1 cellular context compared by ENCODE assay signal in genomic region chr1:94236630-94237290, GRCh38.
TF ChIP-seq lines count a peak whose summit lies in the region.

No MANE protein-coding gene starts in this region.

TF ChIP-seq in HepG2, 621 proteins besides CTCF, POLR2A, EP300 and RAD21 (continued from another document and continues in another):
- TF ChIP-seq ARID4A (CRISPR knock-in tag; IDR thresholded peaks at IDR 0.05; ENCODE audit: borderline replicate concordance) (no peak), ZHX2 (IDR thresholded peaks at IDR 0.05; ENCODE audit: low read depth) (no peak), ZHX2 (CRISPR knock-in tag; IDR thresholded peaks at IDR 0.05; ENCODE audit: borderline replicate concordance) (no peak), MAFG (CRISPR knock-in tag; IDR thresholded peaks at IDR 0.05) (no peak), HOXD1 (CRISPR knock-in tag; IDR thresholded peaks at IDR 0.05) (no peak), ZNF317 (CRISPR knock-in tag; IDR thresholded peaks at IDR 0.05) (0 out of 2 replicates have a peak, but pooled peaks have one; percentile 17), RFXANK (CRISPR knock-in tag; IDR thresholded peaks at IDR 0.05) (0 out of 2 replicates have a peak, but pooled peaks have one; percentile 10), FOXK1 (CRISPR knock-in tag; IDR thresholded peaks at IDR 0.05; ENCODE audit: borderline replicate concordance, low read depth) (no peak), LCORL (IDR thresholded peaks at IDR 0.05) (no peak), LCORL (CRISPR knock-in tag; IDR thresholded peaks at IDR 0.05) (0 out of 2 replicates have a peak, but pooled peaks have one; percentile 9), SMAD9 (CRISPR knock-in tag; IDR thresholded peaks at IDR 0.05) (no peak), ZNF816 (CRISPR knock-in tag; IDR thresholded peaks at IDR 0.05; ENCODE audit: borderline replicate concordance) (0 out of 2 replicates have a peak, but pooled peaks have one; percentile 66), TGIF2 (CRISPR knock-in tag; IDR thresholded peaks at IDR 0.05) (0 out of 2 replicates have a peak, but pooled peaks have one; percentile 54), HNRNPH1 (optimal IDR thresholded peaks at IDR 0.05; ENCODE audit: low read depth, low read length) (no peak), MAF1 (CRISPR knock-in tag; IDR thresholded peaks at IDR 0.05; ENCODE audit: borderline replicate concordance) (no peak), ZNF691 (CRISPR knock-in tag; IDR thresholded peaks at IDR 0.05; ENCODE audit: borderline replicate concordance, low read depth) (peak; percentile 67; the same call in 1 of the 2 replicates), ZFP41 (CRISPR knock-in tag; IDR thresholded peaks at IDR 0.05; ENCODE audit: borderline replicate concordance) (no peak), POGZ (CRISPR knock-in tag; IDR thresholded peaks at IDR 0.05) (peak; percentile 27; the same call in 1 of the 2 replicates), ZNF674 (CRISPR knock-in tag; IDR thresholded peaks at IDR 0.05; ENCODE audit: low read depth) (0 out of 2 replicates have a peak, but pooled peaks have one; percentile 77), MED1 (CRISPR knock-in tag; IDR thresholded peaks at IDR 0.05) (no peak), FLYWCH1 (CRISPR knock-in tag; IDR thresholded peaks at IDR 0.05) (no peak), CEBPB (IDR thresholded peaks at IDR 0.05; ENCODE audit: borderline replicate concordance, low read depth, low read length) (no peak), STAG1 (CRISPR knock-in tag; IDR thresholded peaks at IDR 0.05) (peak; percentile 31), KAT8 (CRISPR knock-in tag; IDR thresholded peaks at IDR 0.05) (0 out of 2 replicates have a peak, but pooled peaks have one; percentile 42), AGO2 (optimal IDR thresholded peaks at IDR 0.05; ENCODE audit: low read depth, low read length) (no peak), CSRNP1 (CRISPR knock-in tag; IDR thresholded peaks at IDR 0.05) (no peak), ZNF180 (CRISPR knock-in tag; IDR thresholded peaks at IDR 0.05; ENCODE audit: borderline replicate concordance, low read depth) (no peak), ZNF616 (CRISPR knock-in tag; IDR thresholded peaks at IDR 0.05; ENCODE audit: low read depth) (0 out of 2 replicates have a peak, but pooled peaks have one; percentile 24), ZNF703 (CRISPR knock-in tag; IDR thresholded peaks at IDR 0.05; ENCODE audit: borderline replicate concordance) (no peak), KMT2A (CRISPR knock-in tag; IDR thresholded peaks at IDR 0.05) (peak; percentile 53; the same call in 1 of the 2 replicates)
- TF ChIP-seq, protein P1, sequence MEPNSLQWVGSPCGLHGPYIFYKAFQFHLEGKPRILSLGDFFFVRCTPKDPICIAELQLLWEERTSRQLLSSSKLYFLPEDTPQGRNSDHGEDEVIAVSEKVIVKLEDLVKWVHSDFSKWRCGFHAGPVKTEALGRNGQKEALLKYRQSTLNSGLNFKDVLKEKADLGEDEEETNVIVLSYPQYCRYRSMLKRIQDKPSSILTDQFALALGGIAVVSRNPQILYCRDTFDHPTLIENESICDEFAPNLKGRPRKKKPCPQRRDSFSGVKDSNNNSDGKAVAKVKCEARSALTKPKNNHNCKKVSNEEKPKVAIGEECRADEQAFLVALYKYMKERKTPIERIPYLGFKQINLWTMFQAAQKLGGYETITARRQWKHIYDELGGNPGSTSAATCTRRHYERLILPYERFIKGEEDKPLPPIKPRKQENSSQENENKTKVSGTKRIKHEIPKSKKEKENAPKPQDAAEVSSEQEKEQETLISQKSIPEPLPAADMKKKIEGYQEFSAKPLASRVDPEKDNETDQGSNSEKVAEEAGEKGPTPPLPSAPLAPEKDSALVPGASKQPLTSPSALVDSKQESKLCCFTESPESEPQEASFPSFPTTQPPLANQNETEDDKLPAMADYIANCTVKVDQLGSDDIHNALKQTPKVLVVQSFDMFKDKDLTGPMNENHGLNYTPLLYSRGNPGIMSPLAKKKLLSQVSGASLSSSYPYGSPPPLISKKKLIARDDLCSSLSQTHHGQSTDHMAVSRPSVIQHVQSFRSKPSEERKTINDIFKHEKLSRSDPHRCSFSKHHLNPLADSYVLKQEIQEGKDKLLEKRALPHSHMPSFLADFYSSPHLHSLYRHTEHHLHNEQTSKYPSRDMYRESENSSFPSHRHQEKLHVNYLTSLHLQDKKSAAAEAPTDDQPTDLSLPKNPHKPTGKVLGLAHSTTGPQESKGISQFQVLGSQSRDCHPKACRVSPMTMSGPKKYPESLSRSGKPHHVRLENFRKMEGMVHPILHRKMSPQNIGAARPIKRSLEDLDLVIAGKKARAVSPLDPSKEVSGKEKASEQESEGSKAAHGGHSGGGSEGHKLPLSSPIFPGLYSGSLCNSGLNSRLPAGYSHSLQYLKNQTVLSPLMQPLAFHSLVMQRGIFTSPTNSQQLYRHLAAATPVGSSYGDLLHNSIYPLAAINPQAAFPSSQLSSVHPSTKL (CRISPR knock-in tag; IDR thresholded peaks at IDR 0.05) = 0 out of 2 replicates have a peak, but pooled peaks have one; percentile 2
- TF ChIP-seq, protein P2, sequence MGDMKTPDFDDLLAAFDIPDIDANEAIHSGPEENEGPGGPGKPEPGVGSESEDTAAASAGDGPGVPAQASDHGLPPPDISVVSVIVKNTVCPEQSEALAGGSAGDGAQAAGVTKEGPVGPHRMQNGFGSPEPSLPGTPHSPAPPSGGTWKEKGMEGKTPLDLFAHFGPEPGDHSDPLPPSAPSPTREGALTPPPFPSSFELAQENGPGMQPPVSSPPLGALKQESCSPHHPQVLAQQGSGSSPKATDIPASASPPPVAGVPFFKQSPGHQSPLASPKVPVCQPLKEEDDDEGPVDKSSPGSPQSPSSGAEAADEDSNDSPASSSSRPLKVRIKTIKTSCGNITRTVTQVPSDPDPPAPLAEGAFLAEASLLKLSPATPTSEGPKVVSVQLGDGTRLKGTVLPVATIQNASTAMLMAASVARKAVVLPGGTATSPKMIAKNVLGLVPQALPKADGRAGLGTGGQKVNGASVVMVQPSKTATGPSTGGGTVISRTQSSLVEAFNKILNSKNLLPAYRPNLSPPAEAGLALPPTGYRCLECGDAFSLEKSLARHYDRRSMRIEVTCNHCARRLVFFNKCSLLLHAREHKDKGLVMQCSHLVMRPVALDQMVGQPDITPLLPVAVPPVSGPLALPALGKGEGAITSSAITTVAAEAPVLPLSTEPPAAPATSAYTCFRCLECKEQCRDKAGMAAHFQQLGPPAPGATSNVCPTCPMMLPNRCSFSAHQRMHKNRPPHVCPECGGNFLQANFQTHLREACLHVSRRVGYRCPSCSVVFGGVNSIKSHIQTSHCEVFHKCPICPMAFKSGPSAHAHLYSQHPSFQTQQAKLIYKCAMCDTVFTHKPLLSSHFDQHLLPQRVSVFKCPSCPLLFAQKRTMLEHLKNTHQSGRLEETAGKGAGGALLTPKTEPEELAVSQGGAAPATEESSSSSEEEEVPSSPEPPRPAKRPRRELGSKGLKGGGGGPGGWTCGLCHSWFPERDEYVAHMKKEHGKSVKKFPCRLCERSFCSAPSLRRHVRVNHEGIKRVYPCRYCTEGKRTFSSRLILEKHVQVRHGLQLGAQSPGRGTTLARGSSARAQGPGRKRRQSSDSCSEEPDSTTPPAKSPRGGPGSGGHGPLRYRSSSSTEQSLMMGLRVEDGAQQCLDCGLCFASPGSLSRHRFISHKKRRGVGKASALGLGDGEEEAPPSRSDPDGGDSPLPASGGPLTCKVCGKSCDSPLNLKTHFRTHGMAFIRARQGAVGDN (CRISPR knock-in tag; IDR thresholded peaks at IDR 0.05) = no peak
- TF ChIP-seq, protein P3, sequence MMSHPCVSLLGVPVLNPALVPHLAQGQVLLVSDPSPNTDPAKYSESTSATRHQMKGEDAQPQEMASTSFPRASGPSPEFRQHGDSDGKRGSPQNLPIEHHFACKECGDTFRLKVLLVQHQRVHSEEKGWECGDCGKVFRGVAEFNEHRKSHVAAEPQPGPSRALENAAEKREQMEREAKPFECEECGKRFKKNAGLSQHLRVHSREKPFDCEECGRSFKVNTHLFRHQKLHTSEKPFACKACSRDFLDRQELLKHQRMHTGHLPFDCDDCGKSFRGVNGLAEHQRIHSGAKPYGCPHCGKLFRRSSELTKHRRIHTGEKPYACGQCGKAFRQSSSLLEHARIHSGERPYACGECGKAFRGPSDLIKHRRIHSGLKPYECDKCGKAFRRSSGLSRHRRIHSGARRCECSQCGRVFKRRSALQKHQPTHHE (CRISPR knock-in tag; IDR thresholded peaks at IDR 0.05; ENCODE audit: borderline replicate concordance) = no peak
- TF ChIP-seq, protein P4, sequence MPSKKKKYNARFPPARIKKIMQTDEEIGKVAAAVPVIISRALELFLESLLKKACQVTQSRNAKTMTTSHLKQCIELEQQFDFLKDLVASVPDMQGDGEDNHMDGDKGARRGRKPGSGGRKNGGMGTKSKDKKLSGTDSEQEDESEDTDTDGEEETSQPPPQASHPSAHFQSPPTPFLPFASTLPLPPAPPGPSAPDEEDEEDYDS (CRISPR knock-in tag; IDR thresholded peaks at IDR 0.05) = no peak
